Comparison of ENCODE assay signal across 8 cellular contexts in the genomic region with DNA sequence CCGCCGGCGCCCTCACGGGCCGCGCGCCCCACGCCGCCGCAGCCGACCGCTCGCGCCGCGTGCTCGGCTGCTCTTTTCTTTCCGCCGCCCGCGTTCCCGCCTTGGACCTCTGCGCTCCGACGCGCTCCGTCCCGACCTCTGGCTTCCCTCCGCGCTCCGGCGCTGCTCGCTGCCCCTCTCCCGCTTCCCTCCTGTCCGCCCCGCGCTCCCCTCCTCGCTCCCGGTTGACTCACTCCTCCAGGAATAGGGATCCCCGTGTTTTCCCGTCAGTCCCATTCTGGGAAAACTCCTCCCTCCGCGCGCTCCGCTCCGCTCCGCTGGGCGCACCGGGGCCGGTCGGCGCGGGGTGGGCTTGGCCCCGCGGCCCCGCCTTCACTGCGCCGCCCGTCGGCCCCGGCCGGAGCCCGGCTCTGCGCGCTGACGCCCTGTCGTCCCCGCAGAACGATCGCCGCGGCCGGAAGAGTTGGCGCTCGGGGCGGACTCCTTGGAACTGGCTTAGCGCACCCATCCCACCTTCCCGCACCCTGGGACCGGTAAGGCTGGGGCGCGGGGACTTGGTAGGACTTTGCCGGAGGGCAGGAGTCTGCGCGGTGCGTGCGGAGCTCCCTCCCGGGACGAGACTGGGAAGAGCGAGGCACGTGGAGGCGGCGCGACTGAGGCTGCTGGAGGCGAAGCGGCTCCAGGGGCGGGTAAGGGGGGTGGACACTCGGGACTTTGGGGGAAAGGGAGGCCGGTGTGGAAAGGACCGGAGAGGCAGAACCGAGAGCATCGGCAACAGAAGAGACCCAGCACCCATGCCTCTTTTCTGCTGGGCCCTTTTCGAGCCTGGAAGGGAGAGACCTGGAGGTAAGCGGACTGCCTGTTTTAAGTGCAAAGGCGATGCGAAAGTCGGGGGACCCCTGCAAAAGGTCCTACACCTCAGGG. TPM values are rescaled to one million over a fixed set of nuclear protein-coding genes. Genes with fewer than 3 reads are reported as not detected.
DNase-seq lines count a peak whose midpoint lies in the region; ATAC-seq and TF ChIP-seq lines count a peak whose summit lies in the region.

No MANE protein-coding gene starts in this region.

- peak overlapping the region; percentile 87 for H3K4me3 Mint-ChIP-seq in Caco-2 (ENCODE audit: unreplicated experiment)

- DNase-seq in Caco-2: peak; percentile 79 to 81
- DNase-seq in HCT116 (ENCODE audit: low read depth, low spot score): no peak
- peak; percentile 68 for DNase-seq in SK-N-DZ (ENCODE audit: low spot score)
- peak; percentile 86 for DNase-seq in ecto neural progenitor cell (ENCODE audit: low spot score)
- DNase-seq in lung microvascular endothelial cell (ENCODE audit: low read depth in 2 of 2): peak; percentile 65 to 82
- DNase-seq in upper lobe of left lung: peak; percentile 35 to 89
- no peak for DNase-seq in SHP77 treated with DMSO at 0.1 percent for 48 hours (lab: John Stamatoyannopoulos, UW)

- intact Hi-C loops in Caco-2 (cut with micrococcal nuclease; ENCODE audit: unreplicated experiment) (loop anchor here (2.0 to 5.0 kb wide), 2 partner anchors 69 to 73 kb away; a partner anchor contains a TSS), HCT116 (cut with micrococcal nuclease) (no loop called here)

- POLR2A ChIA-PET in Caco-2 (lab: Charles Lee) (interaction anchor here (0.5 to 1.6 kb wide), 6 partner anchors 9 to 85 kb away, joined by 3 to 9 read pairs (median 4); a partner anchor contains a TSS), HCT116 (lab: Charles Lee) (no interaction called here)

- H3K9me3 ChIP-seq in Caco-2 (no peaks in the 10 kb centered on the region), HCT116 (ENCODE audit: control insufficient read depth in 1 of 2, insufficient read depth in 1 of 2, low read depth in 1 of 2, low read length in 2 of 2) (no peaks in the 10 kb centered on the region), upper lobe of left lung (no peaks in the 10 kb centered on the region)

- peak overlapping the region; percentile 88 for H3K9ac ChIP-seq in HCT116 (ENCODE audit: low read length)

- TF ChIP-seq RAD21 in HCT116 (IDR thresholded peaks at IDR 0.05; ENCODE audit: low read depth): no peak

- H3K79me2 ChIP-seq in HCT116 (ENCODE audit: insufficient read depth, low read length): peaks cover 47% of the 10 kb centered on the region

- 0 to 2% methylated on average over 34 to 92 of the region's 106 CpGs for WGBS in upper lobe of left lung, 2 donors

- peaks cover 46% of the 10 kb centered on the region for H3K4me1 Mint-ChIP-seq in Caco-2 (ENCODE audit: low read depth, unreplicated experiment)

- no peaks in the 10 kb centered on the region for H3K27me3 Mint-ChIP-seq in Caco-2 (ENCODE audit: insufficient read depth, unreplicated experiment)

- no peak for TF ChIP-seq CTCF in Caco-2 (IDR thresholded peaks at IDR 0.05; ENCODE audit: insufficient read depth in 1 of 2, low read depth in 1 of 2, low read length in 1 of 2, severe bottlenecking in 1 of 2, unreplicated experiment in 1 of 2)
- no peak for TF ChIP-seq CTCF in HCT116 (IDR thresholded peaks at IDR 0.05 in 2 of 3, conservative IDR thresholded peaks at IDR 0.05 in 1 of 3; ENCODE audit: borderline replicate concordance in 1 of 3, insufficient read depth in 1 of 3, low read depth in 2 of 3, low read length in 2 of 3)
- no peak for TF ChIP-seq CTCF in upper lobe of left lung (IDR thresholded peaks at IDR 0.05)

- BruUV-seq in Caco-2 (replicated peaks; lab: Mats Ljungman, UMichigan) (no TSS peak), HCT116 (replicated peaks; lab: Mats Ljungman, UMichigan) (no TSS peak)

- TF ChIP-seq POLR2A in HCT116 (IDR thresholded peaks at IDR 0.05; ENCODE audit: borderline replicate concordance, extremely low read depth, insufficient read depth, insufficient read length) (no peak), upper lobe of left lung (IDR thresholded peaks at IDR 0.05) (peak in 2 of 4 donors; percentile 15 to 52)

- peak overlapping the region; percentile 98 for H3K4me2 ChIP-seq in HCT116 (ENCODE audit: low read length)

- H3K4me1 ChIP-seq in Caco-2 (peaks cover 36% of the 10 kb centered on the region), HCT116 (ENCODE audit: control insufficient read depth in 1 of 2, insufficient read depth in 2 of 2, low read length in 2 of 2) (peaks cover 24 to 32% of the 10 kb centered on the region in 2 experiments), upper lobe of left lung (peaks cover 13 to 49% (median 21%) of the 10 kb centered on the region in 4 donors)

- peak overlapping the region; percentile 89 for H3K27ac Mint-ChIP-seq in Caco-2 (ENCODE audit: unreplicated experiment)

- peak overlapping the region; percentile 97 for H3K27ac ChIP-seq in HCT116 (ENCODE audit: low read depth, low read length)
- peak overlapping the region; percentile 82 to 92 (median 88) for H3K27ac ChIP-seq in upper lobe of left lung

- ATAC-seq in HCT116: peak; percentile 56
- peak; percentile 51 to 77 for ATAC-seq in upper lobe of left lung (ENCODE audit: low FRiP score in 2 of 2)
- no peak for ATAC-seq in GM19023 (IDR thresholded peaks at IDR 0.05; ENCODE audit: unreplicated experiment)

- no peaks in the 10 kb centered on the region for H4K20me1 ChIP-seq in HCT116 (ENCODE audit: insufficient read depth)

- H2AFZ ChIP-seq in HCT116 (ENCODE audit: low read depth, low read length, poor library complexity, severe bottlenecking): no peak overlapping the region

- no peaks in the 10 kb centered on the region for H3K9me3 Mint-ChIP-seq in Caco-2 (ENCODE audit: unreplicated experiment)

- H3K9me2 ChIP-seq in HCT116 (ENCODE audit: insufficient read depth): no peaks in the 10 kb centered on the region

- CTCF ChIA-PET in Caco-2 (lab: Charles Lee): interaction anchor here (1.0 to 1.4 kb wide), 3 partner anchors 75 to 114 kb away, joined by 3 to 4 read pairs (median 3); no protein-coding TSS in a partner anchor
- CTCF ChIA-PET in HCT116 (lab: Charles Lee): no interaction called here

- H3K36me3 Mint-ChIP-seq in Caco-2 (ENCODE audit: insufficient read depth, unreplicated experiment): peaks cover 63% of the 10 kb centered on the region

- H3K4me3 ChIP-seq in Caco-2 (ENCODE audit: low read depth, low read length) (peak overlapping the region; percentile 94), HCT116 (replicated peaks in 1 of 2; ENCODE audit: low read depth in 1 of 2, low read length in 2 of 2) (peak overlapping the region; percentile 67 to 85), upper lobe of left lung (peak overlapping the region; percentile 37 to 76 (median 66))

- RAD21 ChIA-PET in HCT116 (lab: Charles Lee; ENCODE audit: low non-redundant PET in 1 of 2, low total read pairs in 2 of 2, uncharacterized antibody in 2 of 2, unreplicated experiment in 2 of 2): no interaction called here

- H3K36me3 ChIP-seq in Caco-2 (ENCODE audit: control insufficient read depth, insufficient read depth, low read length) (no peaks in the 10 kb centered on the region), HCT116 (ENCODE audit: control insufficient read depth in 1 of 2, insufficient read depth in 2 of 2, low read length in 2 of 2) (0 out of 4 replicates have a peak, but pooled peaks cover 0 to 1% of the 10 kb centered on the region in 2 experiments), upper lobe of left lung (no peaks in the 10 kb centered on the region)

- H3K27me3 ChIP-seq in Caco-2 (replicated peaks; ENCODE audit: control insufficient read depth, insufficient read depth, low read length): no peaks in the 10 kb centered on the region
- H3K27me3 ChIP-seq in HCT116 (ENCODE audit: insufficient read depth, low read length): no peaks in the 10 kb centered on the region
- H3K27me3 ChIP-seq in upper lobe of left lung: no peaks in the 10 kb centered on the region

- peak in 2 of 4 donors; percentile 62 to 83 for TF ChIP-seq EP300 in upper lobe of left lung (IDR thresholded peaks at IDR 0.05)

TF ChIP-seq in HCT116, 20 proteins besides CTCF, POLR2A, EP300 and RAD21 (continues in another document):
- TF ChIP-seq SIN3A (IDR thresholded peaks at IDR 0.05; ENCODE audit: low read depth) (peak; percentile 38; the same call in 1 of the 2 replicates), POLR2AphosphoS5 (IDR thresholded peaks at IDR 0.05; ENCODE audit: low read depth, low read length) (no peak; the same call in 1 of the 2 replicates), TCF7L2 (IDR thresholded peaks at IDR 0.05; ENCODE audit: borderline replicate concordance, extremely low read depth, insufficient read depth, insufficient read length) (peak; percentile 55), ZNF274 (IDR thresholded peaks at IDR 0.05; ENCODE audit: low read depth, low read length) (no peak), EZH2 (IDR thresholded peaks at IDR 0.05) (no peak), CEBPB (IDR thresholded peaks at IDR 0.05; ENCODE audit: low read depth) (no peak), YY1 (IDR thresholded peaks at IDR 0.05; ENCODE audit: extremely low read depth, insufficient replicate concordance, low read depth, low read length) (no peak), FOSL1 (IDR thresholded peaks at IDR 0.05; ENCODE audit: low read depth) (no peak), CBX3 (IDR thresholded peaks at IDR 0.05; ENCODE audit: low read depth) (no peak; the same call in 1 of the 2 replicates), EGR1 (IDR thresholded peaks at IDR 0.05; ENCODE audit: low read depth) (no peak), SP1 (IDR thresholded peaks at IDR 0.05; ENCODE audit: low read depth) (no peak), JUND (IDR thresholded peaks at IDR 0.05) (no peak), ZFX (IDR thresholded peaks at IDR 0.05) (peak; percentile 47; the same call in 1 of the 2 replicates), SRF (IDR thresholded peaks at IDR 0.05; ENCODE audit: low read depth) (no peak)
- TF ChIP-seq, protein P1, sequence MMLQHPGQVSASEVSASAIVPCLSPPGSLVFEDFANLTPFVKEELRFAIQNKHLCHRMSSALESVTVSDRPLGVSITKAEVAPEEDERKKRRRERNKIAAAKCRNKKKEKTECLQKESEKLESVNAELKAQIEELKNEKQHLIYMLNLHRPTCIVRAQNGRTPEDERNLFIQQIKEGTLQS (IDR thresholded peaks at IDR 0.05): no peak
- TF ChIP-seq, protein P2, sequence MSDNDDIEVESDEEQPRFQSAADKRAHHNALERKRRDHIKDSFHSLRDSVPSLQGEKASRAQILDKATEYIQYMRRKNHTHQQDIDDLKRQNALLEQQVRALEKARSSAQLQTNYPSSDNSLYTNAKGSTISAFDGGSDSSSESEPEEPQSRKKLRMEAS (IDR thresholded peaks at IDR 0.05): peak; percentile 95

RNA-seq across cellular contexts. Expression of a gene that starts 0.6 kb away (rescaled TPM):
- total RNA-seq in Caco-2 (2022) (96.2 and 97.8 TPM in 2 replicates), HCT116 (2021; ENCODE audit: unreplicated experiment) (43.2 TPM), lung microvascular endothelial cell (18.3 and 19.2 TPM in 2 replicates), upper lobe of left lung (10 to 100 TPM; 14.5 to 52.0 (median 43.2) TPM)
- polyA plus RNA-seq in HCT116 (2012): 30.4 and 32.2 TPM in 2 replicates
- polyA plus RNA-seq in SK-N-DZ (2014; cell fraction: cytosol; rRNA removed): 32.0 and 38.7 TPM in 2 replicates
- 18.9 and 26.2 TPM in 2 replicates for polyA plus RNA-seq in SK-N-DZ (2014; cell fraction: nucleus; rRNA removed)

Comparison
In these comparisons a context has a peak if more than half of its experiments do, and no peak if none do; other contexts are left out.
1. DNase-seq: peak in Caco-2 (2 of 2), SK-N-DZ (single experiment), ecto neural progenitor cell (single experiment), lung microvascular endothelial cell (2 of 2) and upper lobe of left lung (2 of 2); none in HCT116 (single experiment) and SHP77 treated with DMSO at 0.1 percent for 48 hours (single experiment).
2. Peak in every context shown above with its lines, with median percentiles within 50 percentile points of each other: H3K4me3 ChIP-seq.